8 cellular contexts compared by ENCODE assay signal in genomic region chr16:58515871-58516767, GRCh38. TPM values are rescaled to one million over a fixed set of nuclear protein-coding genes. Genes with fewer than 3 reads are reported as not detected.
A peak's percentile ranks its signal among the peaks of the same experiment; 100 is the strongest.
DNase-seq lines count a peak whose midpoint lies in the region; ATAC-seq and TF ChIP-seq lines count a peak whose summit lies in the region.

No MANE protein-coding gene starts in this region.

- no peaks in the 10 kb centered on the region for H3K9me3 ChIP-seq in HCT116 (ENCODE audit: control insufficient read depth in 1 of 2, insufficient read depth in 1 of 2, low read depth in 1 of 2, low read length in 2 of 2)

- TF ChIP-seq POLR2A in HCT116 (IDR thresholded peaks at IDR 0.05; ENCODE audit: borderline replicate concordance, extremely low read depth, insufficient read depth, insufficient read length), result peak; percentile 41

- H3K9me3 Mint-ChIP-seq in osteocyte (ENCODE audit: unreplicated experiment), result no peaks in the 10 kb centered on the region

- no peaks in the 10 kb centered on the region for H3K9me2 ChIP-seq in HCT116 (ENCODE audit: insufficient read depth)

- H3K4me3 Mint-ChIP-seq in osteocyte (ENCODE audit: unreplicated experiment), result peak overlapping the region; percentile 81

- no peak overlapping the region for H2AFZ ChIP-seq in HCT116 (ENCODE audit: low read depth, low read length, poor library complexity, severe bottlenecking)

- H3K36me3 Mint-ChIP-seq in osteocyte (ENCODE audit: unreplicated experiment), result peaks cover 19% of the 10 kb centered on the region

- H3K27me3 Mint-ChIP-seq in osteocyte (ENCODE audit: unreplicated experiment), result no peaks in the 10 kb centered on the region

- peaks cover 34 to 58% of the 10 kb centered on the region in 2 experiments for H3K36me3 ChIP-seq in HCT116 (ENCODE audit: control insufficient read depth in 1 of 2, insufficient read depth in 2 of 2, low read length in 2 of 2)

- peak overlapping the region; percentile 88 for H3K27ac ChIP-seq in HCT116 (ENCODE audit: low read depth, low read length)

- peaks cover 86% of the 10 kb centered on the region for H3K79me2 ChIP-seq in HCT116 (ENCODE audit: insufficient read depth, low read length)

- H3K4me1 ChIP-seq in HCT116 (ENCODE audit: control insufficient read depth in 1 of 2, insufficient read depth in 2 of 2, low read length in 2 of 2), result peaks cover 5 to 22% of the 10 kb centered on the region in 2 experiments; a peak in 3 of 4 replicates

- peak overlapping the region; percentile 95 for H3K27ac Mint-ChIP-seq in osteocyte (ENCODE audit: unreplicated experiment)

- H4K20me1 ChIP-seq in HCT116 (ENCODE audit: insufficient read depth), result no peaks in the 10 kb centered on the region; the same call in 1 of the 2 replicates

- DNase-seq in HCT116 (ENCODE audit: low read depth, low spot score) (no peak), MV-4-11 (lab: John Stamatoyannopoulos, UW) (peak; percentile 5), activated T-helper 1 cell treated with Interleukin-2 at 50 U/mL for 16 hours (ENCODE audit: low read depth) (peak; percentile 27), foreskin fibroblast (peak in 1 of 2 donors; percentile 38), osteocyte (ENCODE audit: extremely low spot score, unreplicated experiment) (no peak), kidney glomerular epithelial cell (lab: John Stamatoyannopoulos, UW) (no peak), COLO829 (ENCODE audit: low spot score) (no peak)

- no peak for TF ChIP-seq RAD21 in HCT116 (IDR thresholded peaks at IDR 0.05; ENCODE audit: low read depth)

- CTCF ChIA-PET in HCT116 (lab: Charles Lee), result interaction anchor here (0.8 kb wide), 1 partner anchor 145 kb away, joined by 6 read pairs; no protein-coding TSS in a partner anchor

- POLR2A ChIA-PET in HCT116 (lab: Charles Lee), result interaction anchor here (1.3 kb wide), 1 partner anchor 145 kb away, joined by 3 read pairs; no protein-coding TSS in a partner anchor

- H3K4me3 ChIP-seq in HCT116 (replicated peaks in 1 of 2; ENCODE audit: low read depth in 1 of 2, low read length in 2 of 2), result peak overlapping the region; percentile 72 to 85
- H3K4me3 ChIP-seq in foreskin fibroblast (ENCODE audit: low read depth in 1 of 2, low read length in 2 of 2), result peak overlapping the region; percentile 72 to 75

- TF ChIP-seq CTCF in HCT116 (IDR thresholded peaks at IDR 0.05 in 2 of 3, conservative IDR thresholded peaks at IDR 0.05 in 1 of 3; ENCODE audit: borderline replicate concordance in 1 of 3, insufficient read depth in 1 of 3, low read depth in 2 of 3, low read length in 2 of 3) (no peak), foreskin fibroblast (IDR thresholded peaks at IDR 0.05; ENCODE audit: low read depth, low read length) (no peak), osteocyte (IDR thresholded peaks at IDR 0.05) (peak; percentile 1)

- H3K27me3 ChIP-seq in HCT116 (ENCODE audit: insufficient read depth, low read length), result no peaks in the 10 kb centered on the region

- intact Hi-C loops in HCT116 (cut with micrococcal nuclease), result loop anchor here (1.0 kb wide), 1 partner anchor 145 kb away; no protein-coding TSS in a partner anchor

- BruUV-seq in HCT116 (replicated peaks; lab: Mats Ljungman, UMichigan), result no TSS peak

- peak; percentile 33 for ATAC-seq in GM18498 (IDR thresholded peaks at IDR 0.05; ENCODE audit: unreplicated experiment)
- ATAC-seq in HCT116, result peak; percentile 72

- peak overlapping the region; percentile 97 for H3K4me2 ChIP-seq in HCT116 (ENCODE audit: low read length)

- RAD21 ChIA-PET in HCT116 (lab: Charles Lee; ENCODE audit: low non-redundant PET in 1 of 2, low total read pairs in 2 of 2, uncharacterized antibody in 2 of 2, unreplicated experiment in 2 of 2), result no interaction called here

- peak overlapping the region; percentile 92 for H3K9ac ChIP-seq in HCT116 (ENCODE audit: low read length)

- peaks cover 12% of the 10 kb centered on the region for H3K4me1 Mint-ChIP-seq in osteocyte (ENCODE audit: unreplicated experiment)

TF ChIP-seq in HCT116, 20 proteins besides CTCF, POLR2A, EP300 and RAD21:
- TF ChIP-seq SP1 (IDR thresholded peaks at IDR 0.05; ENCODE audit: low read depth) (no peak), ELF1 (IDR thresholded peaks at IDR 0.05; ENCODE audit: borderline replicate concordance, low read depth) (no peak), SIN3A (IDR thresholded peaks at IDR 0.05; ENCODE audit: low read depth) (0 out of 2 replicates have a peak, but pooled peaks have one; percentile 30), SRF (IDR thresholded peaks at IDR 0.05; ENCODE audit: low read depth) (no peak), ATF3 (IDR thresholded peaks at IDR 0.05) (no peak), ZNF274 (IDR thresholded peaks at IDR 0.05; ENCODE audit: low read depth, low read length) (no peak), POLR2AphosphoS5 (IDR thresholded peaks at IDR 0.05; ENCODE audit: low read depth, low read length) (peak; percentile 50), ZBTB33 (IDR thresholded peaks at IDR 0.05; ENCODE audit: extremely low read depth, insufficient replicate concordance, low read length) (no peak), EZH2phosphoT487 (IDR thresholded peaks at IDR 0.05; ENCODE audit: borderline replicate concordance) (no peak)

RNA-seq across cellular contexts. Expression of gene SETD6, which starts 0.8 kb away (rescaled TPM):
- total RNA-seq in HCT116 (2021; ENCODE audit: unreplicated experiment), result 26.6 TPM
- 13.3 and 15.1 TPM in 2 replicates for polyA plus RNA-seq in HCT116 (2012)
- 17.3 and 19.9 TPM in 2 replicates for total RNA-seq in osteocyte

RNA-seq across cellular contexts. Expression of gene NDRG4, which starts 16.2 kb away (rescaled TPM):
- total RNA-seq in HCT116 (2021; ENCODE audit: unreplicated experiment) (8.6 TPM), osteocyte (10.5 and 13.1 TPM in 2 replicates)
- polyA plus RNA-seq in HCT116 (2012), result 8.2 and 8.9 TPM in 2 replicates

Comparison
In these comparisons a context has a peak if more than half of its experiments do, and no peak if none do; other contexts are left out.
1. DNase-seq: peak in MV-4-11 (single experiment) and activated T-helper 1 cell treated with Interleukin-2 at 50 U/mL for 16 hours (single experiment); none in HCT116 (single experiment), osteocyte (single experiment), kidney glomerular epithelial cell (single experiment) and COLO829 (single experiment).